Comparison of ENCODE assay signal across 17 cellular contexts in the genomic region with DNA sequence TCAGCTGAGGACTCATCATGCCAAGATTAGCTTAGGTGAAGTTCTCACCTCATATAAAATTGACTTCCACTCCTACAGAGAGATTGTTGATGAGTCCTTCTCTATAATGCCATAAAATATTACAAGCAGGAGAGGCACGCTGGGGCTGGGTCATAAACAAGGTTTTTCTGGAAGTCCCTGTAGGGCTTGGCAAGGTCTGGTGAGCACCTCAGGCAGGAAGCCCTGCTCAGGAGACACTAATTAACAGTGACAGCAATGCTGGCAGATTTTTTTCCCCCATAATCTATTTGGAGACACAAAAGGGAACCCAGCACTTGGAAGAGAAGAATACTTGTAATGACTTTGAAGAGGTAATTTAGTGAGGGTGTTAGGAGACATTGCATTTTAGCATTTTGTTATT.
"Had no signal": no experiment of that assay in that cellular context is flagged by ENCODE, and none has a peak within 500 bp of the region (broad histone marks: within the 10 kb centered on the region; RNA-seq: fewer than 3 reads in every experiment).

No MANE protein-coding gene starts in this region.

- H3K27ac ChIP-seq: ascending aorta, right lobe of liver had no signal

- ATAC-seq: activated CD8-positive, alpha-beta T cell treated with anti-CD3 and anti-CD28 coated beads, Interleukin-2, amount 10 ng/mL, durations not matched to agents 7 days and 5 days; activated naive CD8-positive, alpha-beta T cell treated with anti-CD3 and anti-CD28 coated beads, Interleukin-2, amount 50 U/mL, for 24 hours; left lobe of liver; naive thymus-derived CD8-positive, alpha-beta T cell; right lobe of liver; stimulated activated naive B cell treated with anti-CD40 and anti-IgM and Interleukin-4, amounts not matched to agents 10 μg/mL and 1 μg/mL and 100 μg/mL, for 72 hours had no signal

- H3K36me3 Mint-ChIP-seq: naive thymus-derived CD8-positive, alpha-beta T cell; stimulated activated naive B cell treated with anti-CD40 and anti-IgM and Interleukin-4, amounts not matched to agents 10 μg/mL and 1 μg/mL and 100 μg/mL, for 72 hours had no signal

- H3K4me1 Mint-ChIP-seq: activated naive CD8-positive, alpha-beta T cell treated with anti-CD3 and anti-CD28 coated beads, Interleukin-2, amount 50 U/mL, for 24 hours; naive thymus-derived CD8-positive, alpha-beta T cell; stimulated activated naive B cell treated with anti-CD40 and anti-IgM and Interleukin-4, amounts not matched to agents 10 μg/mL and 1 μg/mL and 100 μg/mL, for 72 hours had no signal

- H3K9me3 ChIP-seq: ascending aorta, right lobe of liver had no signal

- H3K4me3 Mint-ChIP-seq: activated CD8-positive, alpha-beta T cell treated with anti-CD3 and anti-CD28 coated beads, Interleukin-2, amount 10 ng/mL, durations not matched to agents 7 days and 5 days; activated naive CD8-positive, alpha-beta T cell treated with anti-CD3 and anti-CD28 coated beads, Interleukin-2, amount 50 U/mL, for 24 hours; activated T-helper 1 cell treated with anti-CD3 and anti-CD28 coated beads, Interleukin-12 subunit alpha, Interleukin-12 subunit beta, Interleukin-2, Interleukin-4 antibody, amounts not matched to agents 30 ng/mL and 10 ng/mL and 1 ng/mL, durations not matched to agents 14 hours and 24 hours and 36 hours; naive thymus-derived CD8-positive, alpha-beta T cell; stimulated activated naive B cell treated with anti-CD40 and anti-IgM and Interleukin-4, amounts not matched to agents 10 μg/mL and 1 μg/mL and 100 μg/mL, for 72 hours; T-helper 2 cell treated with Interferon-gamma antibody and Interleukin-4, amounts not matched to agents 5 μg/mL and 100 μg/mL, for 36 hours had no signal

- H3K4me3 ChIP-seq: ascending aorta, right lobe of liver had no signal

- H3K9me3 Mint-ChIP-seq: activated naive CD8-positive, alpha-beta T cell treated with anti-CD3 and anti-CD28 coated beads, Interleukin-2, amount 50 U/mL, for 24 hours; activated T-helper 1 cell treated with anti-CD3 and anti-CD28 coated beads, Interleukin-12 subunit alpha, Interleukin-12 subunit beta, Interleukin-2, Interleukin-4 antibody, amounts not matched to agents 30 ng/mL and 10 ng/mL and 1 ng/mL, durations not matched to agents 14 hours and 24 hours and 36 hours; naive thymus-derived CD8-positive, alpha-beta T cell; T-helper 2 cell treated with Interferon-gamma antibody and Interleukin-4, amounts not matched to agents 5 μg/mL and 100 μg/mL, for 36 hours had no signal

- H3K27me3 ChIP-seq: ascending aorta, right lobe of liver had no signal

- DNase-seq: activated CD8-positive, alpha-beta memory T cell treated with anti-CD3 and anti-CD28 coated beads, Interleukin-2, amount 50 U/mL, for 48 hours; activated CD8-positive, alpha-beta T cell treated with anti-CD3 and anti-CD28 coated beads, Interleukin-2, amount 10 ng/mL, durations not matched to agents 7 days and 5 days; activated naive CD4-positive, alpha-beta T cell treated with Interleukin-2 at 50 U/mL for 16 hours; activated naive CD8-positive, alpha-beta T cell treated with anti-CD3 and anti-CD28 coated beads, Interleukin-2, amount 50 U/mL, for 24 hours; effector CD4-positive, alpha-beta T cell; foreskin melanocyte; head of caudate nucleus; mammary epithelial cell; naive thymus-derived CD8-positive, alpha-beta T cell; nucleus accumbens; right lobe of liver; stimulated activated CD4-positive, alpha-beta T cell treated with anti-CD3 and anti-CD28 coated beads, Interleukin-1b, Interleukin-23, amount 100 ng/mL, for 48 hours; stimulated activated naive B cell treated with anti-CD40 and anti-IgM and Interleukin-4, amounts not matched to agents 10 μg/mL and 1 μg/mL and 100 μg/mL, for 72 hours had no signal

- H3K27ac Mint-ChIP-seq: activated CD8-positive, alpha-beta T cell treated with anti-CD3 and anti-CD28 coated beads, Interleukin-2, amount 10 ng/mL, durations not matched to agents 7 days and 5 days; activated naive CD8-positive, alpha-beta T cell treated with anti-CD3 and anti-CD28 coated beads, Interleukin-2, amount 50 U/mL, for 24 hours; activated T-helper 1 cell treated with anti-CD3 and anti-CD28 coated beads, Interleukin-12 subunit alpha, Interleukin-12 subunit beta, Interleukin-2, Interleukin-4 antibody, amounts not matched to agents 30 ng/mL and 10 ng/mL and 1 ng/mL, durations not matched to agents 14 hours and 24 hours and 36 hours; naive thymus-derived CD8-positive, alpha-beta T cell; stimulated activated naive B cell treated with anti-CD40 and anti-IgM and Interleukin-4, amounts not matched to agents 10 μg/mL and 1 μg/mL and 100 μg/mL, for 72 hours; T-helper 2 cell treated with Interferon-gamma antibody and Interleukin-4, amounts not matched to agents 5 μg/mL and 100 μg/mL, for 36 hours had no signal

- H3K4me1 ChIP-seq: ascending aorta, right lobe of liver had no signal

- H3K36me3 ChIP-seq: ascending aorta, right lobe of liver had no signal
